Comparison of ENCODE assay signal across 11 cellular contexts in genomic region chr3:51943451-51944391, GRCh38. TPM values are rescaled to one million over a fixed set of nuclear protein-coding genes. Genes with fewer than 3 reads are reported as not detected.
DNase-seq lines count a peak whose midpoint lies in the region; ATAC-seq, FAIRE-seq and TF ChIP-seq lines count a peak whose summit lies in the region.
"Had no signal": no experiment of that assay in that cellular context is flagged by ENCODE, and none has a peak within 500 bp of the region (broad histone marks: within the 10 kb centered on the region; RNA-seq: fewer than 3 reads in every experiment).

No MANE protein-coding gene starts in this region.

- H3K9ac ChIP-seq in GM12878 (ENCODE audit: control insufficient read depth, insufficient read depth, low read length): peak overlapping the region; percentile 100; the same call in 1 of the 2 replicates

- H3K9me3 Mint-ChIP-seq in activated naive CD4-positive, alpha-beta T cell treated with anti-CD3 and anti-CD28 coated beads, Interleukin-2, amount 10 ng/mL, durations not matched to agents 7 days and 5 days: no peaks in the 10 kb centered on the region
- H3K9me3 Mint-ChIP-seq: nephron had no signal

- no peaks in the 10 kb centered on the region for H3K27me3 Mint-ChIP-seq in activated naive CD4-positive, alpha-beta T cell treated with anti-CD3 and anti-CD28 coated beads, Interleukin-2, amount 10 ng/mL, durations not matched to agents 7 days and 5 days

- RAD21 ChIA-PET in GM12878 (lab: Charles Lee; ENCODE audit: unreplicated experiment): interaction anchor here (0.6 to 4.2 kb wide), 10 partner anchors 25 to 211 kb away, joined by 3 to 34 read pairs (median 6); partner anchors contain the start of genes ABHD14B, ACY1, DUSP7 and POC1A

- TF ChIP-seq RAD21 in GM12878 (IDR thresholded peaks at IDR 0.05; ENCODE audit: insufficient read depth, low read depth, low read length): no peak

- TF ChIP-seq EP300 in GM12878 (IDR thresholded peaks at IDR 0.05; ENCODE audit: borderline replicate concordance in 1 of 2, control insufficient read depth in 1 of 2, low read depth in 2 of 2, low read length in 2 of 2) (no peak), transverse colon (IDR thresholded peaks at IDR 0.05; ENCODE audit: low read depth) (no peak)

- no peak for DNase-seq in activated naive CD4-positive, alpha-beta T cell treated with anti-CD3 and anti-CD28 coated beads, Interleukin-2, amount 10 ng/mL, durations not matched to agents 7 days and 5 days
- DNase-seq in activated naive CD4-positive, alpha-beta T cell (lab: John Stamatoyannopoulos, UW): no peak
- DNase-seq in GM12878 (ENCODE audit: low read depth, low spot score) (no peak), mesenteric fat pad (ENCODE audit: low spot score) (peak; percentile 90), transverse colon (no peak)
- no peak for DNase-seq in stimulated activated CD4-positive, alpha-beta T cell treated with anti-CD3 and anti-CD28 coated beads, Interleukin-2, amount 100 ng/mL, for 48 hours
- DNase-seq: NCI-H2081 had no signal

- CTCF ChIA-PET in activated naive CD4-positive, alpha-beta T cell treated with anti-CD3 and anti-CD28 coated beads, Interleukin-2, amount 10 ng/mL, durations not matched to agents 7 days and 5 days (lab: Charles Lee): interaction anchor here (0.9 to 3.4 kb wide), 7 partner anchors 30 to 288 kb away, joined by 3 to 24 read pairs (median 3); partner anchors contain the start of genes ABHD14A, ABHD14B and ACY1
- CTCF ChIA-PET in GM12878 (lab: Yijun Ruan, JAX): interaction anchor here (0.7 to 4.8 kb wide), 14 partner anchors 8 to 201 kb away, joined by 3 to 79 read pairs (median 6); partner anchors contain the start of genes ABHD14A, ABHD14B, ACY1 and RPL29

- SMC1A ChIA-PET in GM12878 (lab: Charles Lee; ENCODE audit: uncharacterized antibody, unreplicated experiment): interaction anchor here (1.2 to 2.6 kb wide), 5 partner anchors 30 to 178 kb away, joined by 5 to 33 read pairs (median 8); partner anchors contain the start of genes ABHD14A, ABHD14B and ACY1

- TF ChIP-seq CTCF in GM12878 (IDR thresholded peaks at IDR 0.05 in 2 of 3, conservative IDR thresholded peaks at IDR 0.05 in 1 of 3; ENCODE audit: control insufficient read depth in 2 of 3, extremely low read depth in 1 of 3, insufficient read depth in 1 of 3, low read depth in 3 of 3, low read length in 3 of 3) (no peak), transverse colon (IDR thresholded peaks at IDR 0.05) (no peak)

- no peaks in the 10 kb centered on the region for H3K9me3 ChIP-seq in GM12878 (replicated peaks; ENCODE audit: control insufficient read depth, insufficient read depth, low read length)
- no peaks in the 10 kb centered on the region for H3K9me3 ChIP-seq in transverse colon

- H3K36me3 Mint-ChIP-seq in activated naive CD4-positive, alpha-beta T cell treated with anti-CD3 and anti-CD28 coated beads, Interleukin-2, amount 10 ng/mL, durations not matched to agents 7 days and 5 days: peaks cover 4% of the 10 kb centered on the region

- peaks cover 32% of the 10 kb centered on the region for H3K79me2 ChIP-seq in GM12878 (ENCODE audit: control insufficient read depth, insufficient read depth, low read length)

- FAIRE-seq in GM12878 (lab: Jason Lieb, UNC): no peak

- peaks cover 11% of the 10 kb centered on the region for H3K4me1 ChIP-seq in GM12878 (ENCODE audit: control insufficient read depth, insufficient read depth, low read length)
- H3K4me1 ChIP-seq in transverse colon: peaks cover 18 to 30% (median 27%) of the 10 kb centered on the region in 4 donors

- H3K27ac Mint-ChIP-seq in activated naive CD4-positive, alpha-beta T cell treated with anti-CD3 and anti-CD28 coated beads, Interleukin-2, amount 10 ng/mL, durations not matched to agents 7 days and 5 days: peak overlapping the region; percentile 30

- H3K27ac ChIP-seq in GM12878 (ENCODE audit: control insufficient read depth, insufficient read depth): peak overlapping the region; percentile 98; the same call in 1 of the 2 replicates
- H3K27ac ChIP-seq in transverse colon: peak overlapping the region; percentile 89 to 97 (median 93)

- POLR2A ChIA-PET in GM12878 (lab: Charles Lee): interaction anchor here (2.7 to 3.0 kb wide), 3 partner anchors 30 to 51 kb away, joined by 10 to 24 read pairs (median 14); partner anchors contain the start of genes ABHD14A, ABHD14B, ACY1 and RPL29

- no peak overlapping the region for H2AFZ ChIP-seq in GM12878 (ENCODE audit: control insufficient read depth, low read depth, low read length)

- H4K20me1 ChIP-seq in GM12878 (ENCODE audit: control insufficient read depth, insufficient read depth): no peaks in the 10 kb centered on the region

- in situ Hi-C loops in GM12878 (cut with MboI) (no loop called here), transverse colon (cut with MboI; ENCODE audit: low pct_ligation_motif_present in 1 of 4, low pct_unique_long_range_greater_than_20kb in 1 of 4, low sequenced_read_pairs in 3 of 4) (no loop called here)

- H3K27me3 ChIP-seq in GM12878 (replicated peaks in 1 of 2; ENCODE audit: control insufficient read depth in 2 of 2, insufficient read depth in 2 of 2, low read length in 1 of 2): no peaks in the 10 kb centered on the region
- H3K27me3 ChIP-seq in transverse colon: no peaks in the 10 kb centered on the region

- WGBS in GM12878 (ENCODE audit: insufficient coverage, insufficient replicate concordance, low lambda C conversion rate, missing lambda C conversion rate): 94% methylated on average over 21 of the region's 21 CpGs
- WGBS in transverse colon (ENCODE audit: low coverage in 1 of 2), 2 donors: 94% methylated on average over 21 of the region's 21 CpGs; no CpG with 5 or more reads in 1 of the 2 donors

- H3K4me2 ChIP-seq in GM12878 (ENCODE audit: control insufficient read depth, insufficient read depth): peak overlapping the region; percentile 100

- peak overlapping the region; percentile 79 for H3K4me3 ChIP-seq in GM12878
- no peak overlapping the region for H3K4me3 ChIP-seq in transverse colon

- ATAC-seq in GM12878 (no peak), GM19035 (IDR thresholded peaks at IDR 0.05; ENCODE audit: unreplicated experiment) (no peak), HG03108 (IDR thresholded peaks at IDR 0.05; ENCODE audit: unreplicated experiment) (no peak)

- no TSS peak for BruUV-seq in GM12878 (replicated peaks; lab: Mats Ljungman, UMichigan)

- no peak overlapping the region for H3K4me3 Mint-ChIP-seq in activated naive CD4-positive, alpha-beta T cell treated with anti-CD3 and anti-CD28 coated beads, Interleukin-2, amount 10 ng/mL, durations not matched to agents 7 days and 5 days

- TF ChIP-seq POLR2A in GM12878 (IDR thresholded peaks at IDR 0.05; ENCODE audit: low read depth, low read length) (no peak), transverse colon (IDR thresholded peaks at IDR 0.05) (no peak)

- intact Hi-C loops in GM12878 (cut with micrococcal nuclease; ENCODE audit: unreplicated experiment) (loop anchor here (2.0 kb wide), 1 partner anchor 53 kb away; no protein-coding TSS in a partner anchor), transverse colon (cut with DNase I; ENCODE audit: low total_unique reads) (no loop called here)

- peaks cover 35% of the 10 kb centered on the region for H3K4me1 Mint-ChIP-seq in activated naive CD4-positive, alpha-beta T cell treated with anti-CD3 and anti-CD28 coated beads, Interleukin-2, amount 10 ng/mL, durations not matched to agents 7 days and 5 days

- H3K36me3 ChIP-seq in GM12878 (ENCODE audit: control insufficient read depth in 2 of 2, insufficient read depth in 2 of 2, low read length in 1 of 2) (peaks cover 0 to 4% of the 10 kb centered on the region in 2 experiments; a peak in 2 of 4 replicates), transverse colon (no peaks in the 10 kb centered on the region)

RNA-seq across cellular contexts. Expression of gene PARP3, which starts 1.6 kb away (rescaled TPM):
- 32.7 and 38.5 TPM in 2 replicates for total RNA-seq in GM12878 (2013; cell fraction: nucleolus; rRNA removed)
- total RNA-seq in GM12878 (2014; rRNA removed) (23.7 and 25.1 TPM in 2 replicates), GM12878 (2014; rRNA removed; fragmentation: Illumina TruSeq; extraction: Trizol) (13.6 and 16.0 TPM in 2 replicates), GM12878 (2021) (19.9 and 28.0 TPM in 2 replicates), mesenteric fat pad (19.7 TPM), transverse colon (10 to 100 TPM; 18.3 to 64.7 (median 42.1) TPM)
- polyA plus RNA-seq in GM12878 (2011; ENCODE audit: low read depth): 11.2 TPM
- polyA plus RNA-seq in GM12878 (2011; rRNA removed) (12.9 and 20.5 TPM in 2 replicates), GM12878 (2014; fragmentation: Illumina TruSeq; extraction: Trizol) (7.8 and 20.0 TPM in 2 replicates), GM12878 (2014; fragmentation: Nextera tagmentation; extraction: Ambion mirVana) (1 to 10 TPM; 2.1 to 2.2 TPM), GM12878 (2014; rRNA removed) (31.2 and 35.5 TPM in 2 replicates), GM12878 (2016; fragmentation: Nextera tagmentation; extraction: Ambion mirVana) (10 to 100 TPM; 17.8 to 19.0 TPM)
- 22.3 and 29.9 TPM in 2 replicates for polyA plus RNA-seq in GM12878 (2011; cell fraction: cytosol; rRNA removed)
- 185 and 199 TPM in 2 replicates for polyA plus RNA-seq in GM12878 (2011; cell fraction: nucleus; rRNA removed)
- 22.7 and 23.8 TPM in 2 replicates for polyA plus RNA-seq in GM12878 (2012)
- polyA minus RNA-seq in GM12878 (2011; rRNA and poly(A)+ RNA removed): 7.3 and 13.4 TPM in 2 replicates
- 6.7 and 8.5 TPM in 2 replicates for polyA minus RNA-seq in GM12878 (2011; cell fraction: cytosol; rRNA and poly(A)+ RNA removed)
- polyA minus RNA-seq in GM12878 (2011; cell fraction: nucleus; rRNA and poly(A)+ RNA removed): 19.3 and 29.7 TPM in 2 replicates

RNA-seq across cellular contexts. Expression of gene RRP9, which starts 2.0 kb away (rescaled TPM):
- 5.5 and 6.0 TPM in 2 replicates for total RNA-seq in GM12878 (2013; cell fraction: nucleolus; rRNA removed)
- total RNA-seq in GM12878 (2014; rRNA removed) (43.1 and 53.2 TPM in 2 replicates), GM12878 (2014; rRNA removed; fragmentation: Illumina TruSeq; extraction: Trizol) (29.8 and 34.1 TPM in 2 replicates), GM12878 (2021) (55.2 and 56.0 TPM in 2 replicates), mesenteric fat pad (29.0 TPM), transverse colon (10 to 100 TPM in 3 of 4 donors, 1 to 10 TPM in 1; 7.1 to 29.5 (median 11.1) TPM)
- polyA plus RNA-seq in GM12878 (2011; ENCODE audit: low read depth): 12.3 TPM
- polyA plus RNA-seq in GM12878 (2011; rRNA removed) (8.5 and 19.5 TPM in 2 replicates), GM12878 (2014; fragmentation: Illumina TruSeq; extraction: Trizol) (6.6 and 30.6 TPM in 2 replicates), GM12878 (2014; fragmentation: Nextera tagmentation; extraction: Ambion mirVana) (10 to 100 TPM in 1 of 2 experiments, 1 to 10 TPM in 1; 4.7 to 10.6 TPM), GM12878 (2014; rRNA removed) (49.3 and 54.3 TPM in 2 replicates), GM12878 (2016; fragmentation: Nextera tagmentation; extraction: Ambion mirVana) (10 to 100 TPM; 83.1 to 91.5 TPM)
- polyA plus RNA-seq in GM12878 (2011; cell fraction: cytosol; rRNA removed): 33.7 and 42.1 TPM in 2 replicates
- 37.6 and 55.8 TPM in 2 replicates for polyA plus RNA-seq in GM12878 (2011; cell fraction: nucleus; rRNA removed)
- 20.1 and 23.0 TPM in 2 replicates for polyA plus RNA-seq in GM12878 (2012)
- 17.0 and 28.4 TPM in 2 replicates for polyA minus RNA-seq in GM12878 (2011; rRNA and poly(A)+ RNA removed)
- polyA minus RNA-seq in GM12878 (2011; cell fraction: cytosol; rRNA and poly(A)+ RNA removed): 12.2 and 13.9 TPM in 2 replicates
- polyA minus RNA-seq in GM12878 (2011; cell fraction: nucleus; rRNA and poly(A)+ RNA removed): 3.9 and 7.7 TPM in 2 replicates

RNA-seq across cellular contexts. Expression of gene GPR62, which starts 11.5 kb away (rescaled TPM):
- total RNA-seq in GM12878 (2013; cell fraction: nucleolus; rRNA removed): not detected in 2 replicates
- not detected in 2 replicates for total RNA-seq in GM12878 (2014; rRNA removed)
- not detected in 2 replicates for total RNA-seq in GM12878 (2014; rRNA removed; fragmentation: Illumina TruSeq; extraction: Trizol)
- not detected in 2 replicates for total RNA-seq in GM12878 (2021)
- polyA plus RNA-seq in GM12878 (2011; ENCODE audit: low read depth): not detected
- polyA plus RNA-seq in GM12878 (2011; rRNA removed): not detected in 2 replicates
- not detected in 2 replicates for polyA plus RNA-seq in GM12878 (2011; cell fraction: cytosol; rRNA removed)
- 0.07 TPM in 1 of 2 replicates, not detected in the other for polyA plus RNA-seq in GM12878 (2011; cell fraction: nucleus; rRNA removed)
- 0.06 and 0.07 TPM in 2 replicates for polyA plus RNA-seq in GM12878 (2012)
- not detected in 2 replicates for polyA plus RNA-seq in GM12878 (2014; fragmentation: Illumina TruSeq; extraction: Trizol)
- polyA plus RNA-seq in GM12878 (2014; fragmentation: Nextera tagmentation; extraction: Ambion mirVana): not detected
- not detected in 2 replicates for polyA plus RNA-seq in GM12878 (2014; rRNA removed)
- not detected for polyA plus RNA-seq in GM12878 (2016; fragmentation: Nextera tagmentation; extraction: Ambion mirVana)
- polyA minus RNA-seq in GM12878 (2011; rRNA and poly(A)+ RNA removed): not detected in 2 replicates
- polyA minus RNA-seq in GM12878 (2011; cell fraction: cytosol; rRNA and poly(A)+ RNA removed): not detected in 2 replicates
- 0.19 TPM in 1 of 2 replicates, not detected in the other for polyA minus RNA-seq in GM12878 (2011; cell fraction: nucleus; rRNA and poly(A)+ RNA removed)
- total RNA-seq in mesenteric fat pad: not detected
- total RNA-seq in transverse colon: not detected
- polyA plus RNA-seq: CD14-positive monocyte had no signal

RNA-seq across cellular contexts. Expression of gene PCBP4, which starts 23.5 kb away (rescaled TPM):
- 7.2 and 8.2 TPM in 2 replicates for total RNA-seq in GM12878 (2013; cell fraction: nucleolus; rRNA removed)
- total RNA-seq in GM12878 (2014; rRNA removed) (10.7 and 11.5 TPM in 2 replicates), GM12878 (2014; rRNA removed; fragmentation: Illumina TruSeq; extraction: Trizol) (4.2 and 4.7 TPM in 2 replicates), GM12878 (2021) (13.3 and 14.5 TPM in 2 replicates), mesenteric fat pad (27.4 TPM), transverse colon (100 to 1,000 TPM in 1 of 4 donors, 10 to 100 TPM in 3; 22.4 to 382 (median 63.6) TPM)
- polyA plus RNA-seq in GM12878 (2011; ENCODE audit: low read depth): 4.1 TPM
- polyA plus RNA-seq in GM12878 (2011; rRNA removed) (2.7 and 4.2 TPM in 2 replicates), GM12878 (2014; fragmentation: Illumina TruSeq; extraction: Trizol) (1.9 and 4.7 TPM in 2 replicates), GM12878 (2014; fragmentation: Nextera tagmentation; extraction: Ambion mirVana) (under 1 TPM; 0.05 to 0.24 TPM), GM12878 (2014; rRNA removed) (13.4 and 15.3 TPM in 2 replicates), GM12878 (2016; fragmentation: Nextera tagmentation; extraction: Ambion mirVana) (1 to 10 TPM; 3.6 to 4.0 TPM)
- polyA plus RNA-seq in GM12878 (2011; cell fraction: cytosol; rRNA removed): 6.2 and 6.8 TPM in 2 replicates
- 21.4 and 24.7 TPM in 2 replicates for polyA plus RNA-seq in GM12878 (2011; cell fraction: nucleus; rRNA removed)
- 6.4 and 9.0 TPM in 2 replicates for polyA plus RNA-seq in GM12878 (2012)
- 1.4 and 4.2 TPM in 2 replicates for polyA minus RNA-seq in GM12878 (2011; rRNA and poly(A)+ RNA removed)
- polyA minus RNA-seq in GM12878 (2011; cell fraction: cytosol; rRNA and poly(A)+ RNA removed): 0.94 and 3.1 TPM in 2 replicates
- 2.2 and 2.5 TPM in 2 replicates for polyA minus RNA-seq in GM12878 (2011; cell fraction: nucleus; rRNA and poly(A)+ RNA removed)

RNA-seq across cellular contexts. Expression of gene ABHD14B, which starts 30.1 kb away (rescaled TPM):
- 29.6 and 35.3 TPM in 2 replicates for total RNA-seq in GM12878 (2013; cell fraction: nucleolus; rRNA removed)
- total RNA-seq in GM12878 (2014; rRNA removed) (59.9 and 62.4 TPM in 2 replicates), GM12878 (2014; rRNA removed; fragmentation: Illumina TruSeq; extraction: Trizol) (28.9 and 30.5 TPM in 2 replicates), GM12878 (2021) (58.3 and 58.8 TPM in 2 replicates), mesenteric fat pad (59.5 TPM), transverse colon (100 to 1,000 TPM in 2 of 4 donors, 10 to 100 TPM in 2; 34.4 to 119 (median 99.7) TPM)
- 35.7 TPM for polyA plus RNA-seq in GM12878 (2011; ENCODE audit: low read depth)
- polyA plus RNA-seq in GM12878 (2011; rRNA removed) (45.4 and 76.5 TPM in 2 replicates), GM12878 (2014; fragmentation: Illumina TruSeq; extraction: Trizol) (35.9 and 51.1 TPM in 2 replicates), GM12878 (2014; fragmentation: Nextera tagmentation; extraction: Ambion mirVana) (10 to 100 TPM in 1 of 2 experiments, 1 to 10 TPM in 1; 7.8 to 14.2 TPM), GM12878 (2014; rRNA removed) (73.0 and 80.4 TPM in 2 replicates), GM12878 (2016; fragmentation: Nextera tagmentation; extraction: Ambion mirVana) (10 to 100 TPM; 47.2 to 50.9 TPM)
- 80.0 and 92.8 TPM in 2 replicates for polyA plus RNA-seq in GM12878 (2011; cell fraction: cytosol; rRNA removed)
- polyA plus RNA-seq in GM12878 (2011; cell fraction: nucleus; rRNA removed): 39.8 and 51.9 TPM in 2 replicates
- polyA plus RNA-seq in GM12878 (2012): 54.6 and 64.2 TPM in 2 replicates
- polyA minus RNA-seq in GM12878 (2011; rRNA and poly(A)+ RNA removed): 53.4 and 78.7 TPM in 2 replicates
- polyA minus RNA-seq in GM12878 (2011; cell fraction: cytosol; rRNA and poly(A)+ RNA removed): 18.1 and 25.1 TPM in 2 replicates
- polyA minus RNA-seq in GM12878 (2011; cell fraction: nucleus; rRNA and poly(A)+ RNA removed): 12.8 and 21.3 TPM in 2 replicates
